Comparison of ENCODE assay signal across 17 cellular contexts in the genomic region with DNA sequence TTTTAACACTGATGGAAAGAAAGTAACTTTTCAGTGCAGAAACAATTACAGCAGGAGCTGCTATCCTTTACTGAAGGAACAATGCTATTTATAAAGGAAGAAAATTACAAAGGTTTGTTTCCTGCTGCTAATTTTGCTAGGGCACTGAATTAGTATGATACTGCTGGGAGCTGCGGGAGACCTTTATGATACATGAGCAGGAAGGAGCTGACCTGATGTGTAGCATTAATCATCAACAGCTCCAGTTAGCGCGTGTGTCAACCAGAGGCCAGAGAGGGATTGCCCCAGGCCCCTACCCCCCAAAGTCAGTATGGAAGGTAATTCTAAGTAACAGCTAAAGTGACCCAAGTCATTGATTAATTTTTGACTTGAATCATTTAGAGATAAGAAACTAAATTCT.
"Had no signal": no experiment of that assay in that cellular context is flagged by ENCODE, and none has a peak within 500 bp of the region (broad histone marks: within the 10 kb centered on the region; RNA-seq: fewer than 3 reads in every experiment).

No MANE protein-coding gene starts in this region.

- ATAC-seq: activated CD8-positive, alpha-beta T cell treated with anti-CD3 and anti-CD28 coated beads, Interleukin-2, amount 10 ng/mL, durations not matched to agents 7 days and 5 days; heart right ventricle; lower lobe of right lung; psoas muscle; sciatic nerve; stimulated activated naive CD8-positive, alpha-beta T cell treated with anti-CD3 and anti-CD28 coated beads, Interleukin-15, amount 100 ng/mL, for 72 hours; T-helper 17 cell; upper lobe of right lung had no signal

- H3K36me3 ChIP-seq: heart right ventricle, lower lobe of right lung, upper lobe of right lung had no signal

- H3K9me3 ChIP-seq: lower lobe of right lung, upper lobe of right lung had no signal

- H3K4me3 Mint-ChIP-seq: activated B cell treated with CpG ODN at 0.5 μM for 24 hours; activated CD8-positive, alpha-beta T cell treated with anti-CD3 and anti-CD28 coated beads, Interleukin-2, amount 10 ng/mL, durations not matched to agents 7 days and 5 days; nephron progenitor cell; stimulated activated naive CD8-positive, alpha-beta T cell treated with anti-CD3 and anti-CD28 coated beads, Interleukin-15, amount 100 ng/mL, for 72 hours; T-helper 17 cell had no signal

- H3K4me1 Mint-ChIP-seq: activated B cell treated with CpG ODN at 0.5 μM for 24 hours; stimulated activated naive CD8-positive, alpha-beta T cell treated with anti-CD3 and anti-CD28 coated beads, Interleukin-15, amount 100 ng/mL, for 72 hours; T-helper 17 cell had no signal

- H3K4me3 ChIP-seq: heart right ventricle, lower lobe of right lung, psoas muscle, upper lobe of right lung had no signal

- H3K27ac ChIP-seq: heart right ventricle, lower lobe of right lung, psoas muscle, upper lobe of right lung had no signal

- H3K4me1 ChIP-seq: heart right ventricle, lower lobe of right lung, psoas muscle, upper lobe of right lung had no signal

- H3K27me3 ChIP-seq: heart right ventricle, upper lobe of right lung had no signal

- H3K27ac Mint-ChIP-seq: activated B cell treated with CpG ODN at 0.5 μM for 24 hours; activated CD8-positive, alpha-beta T cell treated with anti-CD3 and anti-CD28 coated beads, Interleukin-2, amount 10 ng/mL, durations not matched to agents 7 days and 5 days; nephron progenitor cell; stimulated activated naive CD8-positive, alpha-beta T cell treated with anti-CD3 and anti-CD28 coated beads, Interleukin-15, amount 100 ng/mL, for 72 hours; T-helper 17 cell had no signal

- H3K27me3 Mint-ChIP-seq: activated B cell treated with CpG ODN at 0.5 μM for 24 hours; stimulated activated naive CD8-positive, alpha-beta T cell treated with anti-CD3 and anti-CD28 coated beads, Interleukin-15, amount 100 ng/mL, for 72 hours; T-helper 17 cell had no signal

- DNase-seq: activated B cell treated with CpG ODN at 0.5 μM for 24 hours; activated CD4-positive, alpha-beta T cell treated with anti-CD3 and anti-CD28 coated beads for 48 hours; activated CD8-positive, alpha-beta memory T cell treated with anti-CD3 and anti-CD28 coated beads, Interleukin-2, amount 50 U/mL, for 4 hours; activated CD8-positive, alpha-beta T cell treated with anti-CD3 and anti-CD28 coated beads, Interleukin-2, amount 10 ng/mL, durations not matched to agents 7 days and 5 days; activated naive CD4-positive, alpha-beta T cell; anterior cingulate cortex; effector CD8-positive, alpha-beta T cell; foreskin melanocyte; heart right ventricle; kidney; lower lobe of right lung; nephron progenitor cell; psoas muscle; stimulated activated naive CD8-positive, alpha-beta T cell treated with anti-CD3 and anti-CD28 coated beads, Interleukin-15, amount 100 ng/mL, for 72 hours; T-helper 17 cell; upper lobe of right lung had no signal
